Comparison of ENCODE assay signal across 10 cellular contexts in genomic region chr11:125376117-125376516, GRCh38.
DNase-seq lines count a peak whose midpoint lies in the region; ATAC-seq and TF ChIP-seq lines count a peak whose summit lies in the region.
"Had no signal": no experiment of that assay in that cellular context is flagged by ENCODE, and none has a peak within 500 bp of the region (broad histone marks: within the 10 kb centered on the region; RNA-seq: fewer than 3 reads in every experiment).

No MANE protein-coding gene starts in this region.

- peaks cover 22% of the 10 kb centered on the region for H3K27me3 Mint-ChIP-seq in H9 (ENCODE audit: low read depth)
- H3K27me3 Mint-ChIP-seq in T-cell, result peaks cover 36 to 40% of the 10 kb centered on the region in 2 donors
- peaks cover 85 to 99% of the 10 kb centered on the region in 2 donors for H3K27me3 Mint-ChIP-seq in effector memory CD8-positive, alpha-beta T cell

- H3K27ac ChIP-seq in H9 (ENCODE audit: insufficient read length, low read depth, low read length) (no peak overlapping the region), heart right ventricle (peak overlapping the region in 9 of 10 donors; percentile 10 to 75 (median 57)), prostate gland (peak overlapping the region in 1 of 2 donors; percentile 14)
- H3K27ac ChIP-seq: BLaER1 treated with 17β-estradiol and CSF1 and Interleukin-3, amounts not matched to agents 10 nM and 100 nM had no signal

- no peak overlapping the region for H3T11ph ChIP-seq in H9 (ENCODE audit: low read length)

- no peaks in the 10 kb centered on the region for H3K9me3 ChIP-seq in H9 (ENCODE audit: control insufficient read depth, low read depth, low read length)
- H3K9me3 ChIP-seq in heart right ventricle, result no peaks in the 10 kb centered on the region
- H3K9me3 ChIP-seq in prostate gland, result no peaks in the 10 kb centered on the region
- H3K9me3 ChIP-seq: BLaER1 treated with 17β-estradiol and CSF1 and Interleukin-3, amounts not matched to agents 10 nM and 100 nM had no signal

- no peak overlapping the region for H3K4me2 ChIP-seq in H9 (ENCODE audit: insufficient read depth, insufficient read length, low read length)
- H3K4me2 ChIP-seq: BLaER1 treated with 17β-estradiol and CSF1 and Interleukin-3, amounts not matched to agents 10 nM and 100 nM had no signal

- intact Hi-C loops in heart right ventricle (cut with DNase I) (loop anchor here in 1 of 10 donors (10.0 kb wide), 1 partner anchor 739 kb away; no protein-coding TSS in a partner anchor), prostate gland (cut with DNase I) (no loop called here)

- TF ChIP-seq POLR2A in prostate gland (IDR thresholded peaks at IDR 0.05), result no peak

- peaks cover 12% of the 10 kb centered on the region for H3K4me1 ChIP-seq in H9 (ENCODE audit: insufficient read depth, low read length)
- peaks cover 3 to 51% (median 37%) of the 10 kb centered on the region in 9 donors for H3K4me1 ChIP-seq in heart right ventricle
- no peaks in the 10 kb centered on the region for H3K4me1 ChIP-seq in prostate gland (replicated peaks)

- TF ChIP-seq CTCF in H9 (conservative IDR thresholded peaks at IDR 0.05) (peak; percentile 13; the same call in 1 of the 3 replicates), heart right ventricle (IDR thresholded peaks at IDR 0.05) (no peak), prostate gland (IDR thresholded peaks at IDR 0.05) (peak in 1 of 4 experiments; percentile 10)

- H3K4me1 Mint-ChIP-seq in H9 (peaks cover 42 to 46% of the 10 kb centered on the region in 2 experiments), T-cell (no peaks in the 10 kb centered on the region)
- peaks cover 0 to 4% of the 10 kb centered on the region in 2 donors for H3K4me1 Mint-ChIP-seq in effector memory CD8-positive, alpha-beta T cell (ENCODE audit: low read depth in 2 of 2)

- H3K27ac Mint-ChIP-seq in H9 (peak overlapping the region in 1 of 3 experiments; percentile 16; a peak in 1 of 7 replicates), T-cell (no peak overlapping the region)
- H3K27ac Mint-ChIP-seq in effector memory CD8-positive, alpha-beta T cell, result no peak overlapping the region

- H4K91ac ChIP-seq in H9 (ENCODE audit: insufficient read length, low read depth, low read length), result no peak overlapping the region

- H4K5ac ChIP-seq in H9 (ENCODE audit: insufficient read length, low read depth, low read length), result no peak overlapping the region

- POLR2A ChIA-PET in T-cell (lab: Charles Lee), result no interaction called here

- no peak overlapping the region for H2BK120ac ChIP-seq in H9 (ENCODE audit: low read depth, low read length, poor library complexity, severe bottlenecking)

- H3K36me3 Mint-ChIP-seq in H9 (ENCODE audit: insufficient read depth in 1 of 3, low read depth in 3 of 3) (no peaks in the 10 kb centered on the region), T-cell (no peaks in the 10 kb centered on the region)
- peaks cover 2% of the 10 kb centered on the region for H3K36me3 Mint-ChIP-seq in effector memory CD8-positive, alpha-beta T cell (ENCODE audit: insufficient read depth)

- CTCF ChIA-PET in T-cell (lab: Charles Lee), result no interaction called here

- H3K36me3 ChIP-seq in heart right ventricle (no peaks in the 10 kb centered on the region), prostate gland (no peaks in the 10 kb centered on the region)
- H3K36me3 ChIP-seq: BLaER1 treated with 17β-estradiol and CSF1 and Interleukin-3, amounts not matched to agents 10 nM and 100 nM had no signal

- H3K79me1 ChIP-seq in H9 (ENCODE audit: insufficient read depth, low read depth, low read length, poor library complexity, severe bottlenecking), result no peaks in the 10 kb centered on the region

- no peak overlapping the region for H2BK15ac ChIP-seq in H9 (ENCODE audit: low read depth, low read length)

- H3K4me3 ChIP-seq in heart right ventricle (no peak overlapping the region), prostate gland (no peak overlapping the region)
- H3K4me3 ChIP-seq: BLaER1 treated with 17β-estradiol and CSF1 and Interleukin-3, amounts not matched to agents 10 nM and 100 nM had no signal

- H4K8ac ChIP-seq in H9 (replicated peaks; ENCODE audit: insufficient read length, low read depth, low read length), result no peak overlapping the region

- peaks cover 4% of the 10 kb centered on the region for H4K20me1 ChIP-seq in H9 (ENCODE audit: control insufficient read depth, insufficient read depth, insufficient read length)
- H4K20me1 ChIP-seq: BLaER1 treated with 17β-estradiol and CSF1 and Interleukin-3, amounts not matched to agents 10 nM and 100 nM had no signal

- H3K23me2 ChIP-seq in H9 (ENCODE audit: insufficient read length, low read depth, low read length, poor library complexity, severe bottlenecking), result peaks cover 9% of the 10 kb centered on the region

- DNase-seq in H9 (peak; percentile 43), amygdala (lab: John Stamatoyannopoulos, UW) (peak in 38 of 56 donors; percentile 17 to 85 (median 50)), heart right ventricle (peak; percentile 68 to 83), prostate gland (ENCODE audit: low spot score) (peak; percentile 52), T-cell (no peak), DMS153 treated with DMSO at 0.1 percent for 48 hours (lab: John Stamatoyannopoulos, UW; ENCODE audit: unreplicated experiment) (no peak)
- DNase-seq in effector memory CD8-positive, alpha-beta T cell, result no peak
- DNase-seq: kidney had no signal

- H3K23ac ChIP-seq in H9 (ENCODE audit: insufficient read length, low read depth, low read length), result no peak overlapping the region

- no peak overlapping the region for H2AK5ac ChIP-seq in H9 (ENCODE audit: insufficient read length, low read length)

- ATAC-seq in heart right ventricle, result peak; percentile 78 to 96 (median 93)
- no peak for ATAC-seq in T-cell (replicated peaks in 1 of 4)
- no peak for ATAC-seq in effector memory CD8-positive, alpha-beta T cell (replicated peaks)
- no peak for ATAC-seq in GM18498 (IDR thresholded peaks at IDR 0.05; ENCODE audit: unreplicated experiment)

- no peaks in the 10 kb centered on the region; the same call in 1 of the 2 replicates for H3K27me3 ChIP-seq in H9 (ENCODE audit: insufficient read depth, low read length)
- peaks cover 0 to 12% (median 0%) of the 10 kb centered on the region in 7 donors for H3K27me3 ChIP-seq in heart right ventricle
- H3K27me3 ChIP-seq in prostate gland (replicated peaks; ENCODE audit: insufficient read depth), result no peaks in the 10 kb centered on the region
- H3K27me3 ChIP-seq: BLaER1 treated with 17β-estradiol and CSF1 and Interleukin-3, amounts not matched to agents 10 nM and 100 nM had no signal

- H3K9me3 Mint-ChIP-seq in H9 (no peaks in the 10 kb centered on the region), T-cell (no peaks in the 10 kb centered on the region)
- no peaks in the 10 kb centered on the region for H3K9me3 Mint-ChIP-seq in effector memory CD8-positive, alpha-beta T cell

- no peak overlapping the region for H2BK12ac ChIP-seq in H9 (ENCODE audit: insufficient read length, low read depth, low read length)

- no peaks in the 10 kb centered on the region for H3K79me2 ChIP-seq in H9 (ENCODE audit: insufficient read depth, low read length)

- H3K56ac ChIP-seq in H9 (ENCODE audit: insufficient read length, low read depth, low read length), result no peak overlapping the region

- H3K18ac ChIP-seq in H9 (ENCODE audit: insufficient read length, low read depth, low read length), result peak overlapping the region; percentile 23

- H3K4me3 Mint-ChIP-seq in H9 (no peak overlapping the region), T-cell (no peak overlapping the region)
- no peak overlapping the region for H3K4me3 Mint-ChIP-seq in effector memory CD8-positive, alpha-beta T cell

- no CpG with 5 or more reads among the region's 9 CpGs for WGBS in H9 (ENCODE audit: extremely low coverage, insufficient read length, low lambda C conversion rate)
- WGBS in heart right ventricle, 2 donors, result 32 to 40% methylated on average over 9 of the region's 9 CpGs
- WGBS in prostate gland, result 18% methylated on average over 9 of the region's 9 CpGs

- H2BK20ac ChIP-seq in H9 (ENCODE audit: low read depth, low read length, poor library complexity, severe bottlenecking), result no peak overlapping the region

- H3K4ac ChIP-seq in H9 (ENCODE audit: low read depth, low read length), result no peak overlapping the region

- no peak overlapping the region for H3K9ac ChIP-seq in H9 (ENCODE audit: extremely low read depth, insufficient read length, low read length)
- H3K9ac ChIP-seq: BLaER1 treated with 17β-estradiol and CSF1 and Interleukin-3, amounts not matched to agents 10 nM and 100 nM had no signal

- no peak overlapping the region for H2BK5ac ChIP-seq in H9 (ENCODE audit: insufficient read length, low read length)

- no peak overlapping the region for H2AFZ ChIP-seq in H9 (ENCODE audit: low read length)

- no peak overlapping the region for H3K14ac ChIP-seq in H9 (ENCODE audit: insufficient read depth, low read length)

Comparison
In these comparisons a context has a peak if more than half of its experiments do, and no peak if none do; other contexts are left out.
1. DNase-seq: peak in H9 (single experiment), amygdala (38 of 56), heart right ventricle (2 of 2) and prostate gland (single experiment); none in T-cell (0 of 34), effector memory CD8-positive, alpha-beta T cell (0 of 3) and DMS153 treated with DMSO at 0.1 percent for 48 hours (single experiment).
2. ATAC-seq: peak in heart right ventricle (8 of 8); none in T-cell (0 of 4), effector memory CD8-positive, alpha-beta T cell (single experiment) and GM18498 (single experiment).